In the genomic region with DNA sequence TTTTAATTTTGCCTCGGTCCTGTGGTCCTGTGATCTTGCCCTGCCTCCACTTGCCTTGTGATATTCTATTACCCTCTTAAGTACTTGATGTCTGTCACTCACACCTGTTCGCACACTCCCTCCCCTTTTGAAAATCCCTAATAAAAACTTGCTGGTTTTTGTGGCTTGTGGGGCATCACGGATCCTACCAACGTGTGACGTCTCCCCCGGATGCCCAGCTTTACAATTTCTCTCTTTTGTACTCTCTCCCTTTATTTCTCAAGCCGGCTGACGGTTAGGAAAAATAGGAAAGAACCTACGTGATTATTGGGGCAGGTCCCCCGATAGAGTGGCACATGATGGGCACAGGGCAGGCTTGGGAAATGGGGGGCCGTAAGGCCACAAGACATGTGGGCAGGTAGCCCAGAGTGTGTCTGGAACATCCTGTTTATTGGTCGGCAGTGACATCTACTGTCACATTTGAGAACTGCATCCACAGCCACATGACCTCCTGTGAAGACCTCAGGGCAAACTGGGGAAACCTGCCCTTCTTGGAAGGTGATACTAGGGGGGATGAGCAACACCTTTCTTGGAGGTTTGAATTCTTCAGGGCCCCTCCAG, we compare ENCODE assay signal across 8 cellular contexts. TPM values are rescaled to one million over a fixed set of nuclear protein-coding genes. Genes with fewer than 3 reads are reported as not detected.
DNase-seq lines count a peak whose midpoint lies in the region; TF ChIP-seq lines count a peak whose summit lies in the region.
"Not testable (repeated sequence)": the region's sequence is repeated elsewhere in the genome, so short reads cannot be mapped to it uniquely, and the experiment has no call there.

No MANE protein-coding gene starts in this region.

- not testable (repeated sequence) for H3K9me3 ChIP-seq in HUES6 (ENCODE audit: control insufficient read depth, insufficient read depth, low read depth, low read length); mammary epithelial cell (replicated peaks; ENCODE audit: insufficient read depth, low read length); hepatocyte (ENCODE audit: low read depth); parathyroid adenoma (ENCODE audit: control insufficient read depth, low read length)

- H2AFZ ChIP-seq in mammary epithelial cell (ENCODE audit: low read depth, low read length); hepatocyte; parathyroid adenoma: not testable (repeated sequence)

- not testable (repeated sequence) for H4K20me1 ChIP-seq in mammary epithelial cell (ENCODE audit: insufficient read depth, low read length); hepatocyte (ENCODE audit: insufficient read depth, poor library complexity, severe bottlenecking)

- peak overlapping the region; percentile 28 for H3K9ac ChIP-seq in HUES6 (ENCODE audit: low read length)
- H3K9ac ChIP-seq in mammary epithelial cell (ENCODE audit: insufficient read depth, low read length); parathyroid adenoma: not testable (repeated sequence)

- DNase-seq in DMS114 treated with DMSO at 0.1 percent for 48 hours (lab: John Stamatoyannopoulos, UW; ENCODE audit: unreplicated experiment) (peak; percentile 49), NOMO-1 treated with DMSO at 0.1 percent for 48 hours (lab: John Stamatoyannopoulos, UW; ENCODE audit: unreplicated experiment) (peak; percentile 14), mammary epithelial cell (peak; percentile 53), hepatocyte (ENCODE audit: low spot score) (peak; percentile 85)
- DNase-seq in activated CD4-positive, alpha-beta T cell treated with anti-CD3 and anti-CD28 coated beads, Interleukin-2, amount 50 U/mL, for 1 hour, result peak; percentile 77
- DNase-seq in stimulated activated naive CD4-positive, alpha-beta T cell (lab: John Stamatoyannopoulos, UW), result peak; percentile 51 to 82 (median 69)

- dilution Hi-C loops in mammary epithelial cell (cut with HindIII; ENCODE audit: low sequenced_read_pairs), result not testable (repeated sequence)

- not testable (repeated sequence) for H3K4me2 ChIP-seq in mammary epithelial cell (ENCODE audit: insufficient read depth, low read depth, low read length); parathyroid adenoma (ENCODE audit: low read length)
- peak overlapping the region; percentile 28 for H3K4me2 ChIP-seq in hepatocyte

- not testable (repeated sequence) for H3K36me3 ChIP-seq in HUES6 (ENCODE audit: control insufficient read depth, insufficient read depth, low read length); mammary epithelial cell (ENCODE audit: insufficient read depth, low read length); hepatocyte (replicated peaks; ENCODE audit: insufficient read depth, low read depth); parathyroid adenoma (ENCODE audit: control insufficient read depth, insufficient read depth, low read length)

- in situ Hi-C loops in mammary epithelial cell (cut with MboI; ENCODE audit: low sequenced_read_pairs in 2 of 2), result not testable (repeated sequence)

- 31% methylated on average over 10 of the region's 12 CpGs for WGBS in mammary epithelial cell (ENCODE audit: low coverage, missing lambda C conversion rate)
- 16% methylated on average over 12 of the region's 12 CpGs for WGBS in hepatocyte (ENCODE audit: low lambda C conversion rate, missing lambda C conversion rate)

- CTCF ChIA-PET in mammary epithelial cell (lab: Charles Lee; ENCODE audit: low non-redundant PET), result interaction anchor here (0.7 kb wide), 1 partner anchor 219 kb away, joined by 5 read pairs; no protein-coding TSS in a partner anchor

- not testable (repeated sequence) for H3K79me2 ChIP-seq in mammary epithelial cell (ENCODE audit: insufficient read depth, low read length); hepatocyte; parathyroid adenoma

- BruUV-seq in mammary epithelial cell (replicated peaks; lab: Mats Ljungman, UMichigan), result not testable (repeated sequence)

- not testable (repeated sequence) for H3K9me2 ChIP-seq in hepatocyte (replicated peaks; ENCODE audit: insufficient read depth)

- TF ChIP-seq CTCF in mammary epithelial cell (conservative IDR thresholded peaks at IDR 0.05 in 1 of 2, IDR thresholded peaks at IDR 0.05 in 1 of 2; ENCODE audit: extremely low read depth in 1 of 2, insufficient read depth in 1 of 2, low read depth in 1 of 2, low read length in 2 of 2), result peak; percentile 71 to 77
- peak; percentile 77 for TF ChIP-seq CTCF in hepatocyte (IDR thresholded peaks at IDR 0.05; ENCODE audit: poor library complexity)
- TF ChIP-seq CTCF in parathyroid adenoma (IDR thresholded peaks at IDR 0.05), result peak; percentile 65

- H3K27ac ChIP-seq in HUES6 (ENCODE audit: low read depth, low read length), result peak overlapping the region; percentile 64; the same call in 1 of the 2 replicates
- not testable (repeated sequence) for H3K27ac ChIP-seq in mammary epithelial cell (ENCODE audit: insufficient read depth, low read depth, low read length); hepatocyte; parathyroid adenoma

- intact Hi-C loops in mammary epithelial cell (cut with micrococcal nuclease), result loop anchor here (5.0 kb wide), 3 partner anchors 94 to 414 kb away; no protein-coding TSS in a partner anchor

- not testable (repeated sequence) for H3K27me3 ChIP-seq in HUES6 (ENCODE audit: control insufficient read depth, insufficient read depth, low read length); mammary epithelial cell (ENCODE audit: insufficient read depth, low read length); hepatocyte; parathyroid adenoma (ENCODE audit: control insufficient read depth, insufficient read depth, low read length)

- 0 out of 2 replicates have a peak overlapping the region, but pooled peaks have one; percentile 17 for H3K4me3 ChIP-seq in HUES6 (ENCODE audit: low read depth, low read length)
- H3K4me3 ChIP-seq in mammary epithelial cell (replicated peaks in 1 of 3; ENCODE audit: insufficient read depth in 1 of 3, low read depth in 2 of 3, low read length in 3 of 3); hepatocyte; parathyroid adenoma (ENCODE audit: low read depth, low read length): not testable (repeated sequence)

- peaks cover 13% of the 10 kb centered on the region for H3K4me1 ChIP-seq in HUES6 (ENCODE audit: control insufficient read depth, insufficient read depth, low read length)
- not testable (repeated sequence) for H3K4me1 ChIP-seq in mammary epithelial cell (ENCODE audit: insufficient read depth, low read length); hepatocyte (ENCODE audit: insufficient read depth); parathyroid adenoma

RNA-seq across cellular contexts. Expression of a gene that starts 4.6 kb away (rescaled TPM):
- total RNA-seq in mammary epithelial cell (10 to 100 TPM in 1 of 2 donors, 1 to 10 TPM in 1; 8.1 to 15.8 TPM), hepatocyte (0.24 and 1.3 TPM in 2 replicates)
- polyA plus RNA-seq in mammary epithelial cell (3.4 TPM), hepatocyte (3.0 and 5.6 TPM in 2 replicates)
- not detected for polyA minus RNA-seq in mammary epithelial cell

RNA-seq across cellular contexts. Expression of a gene that starts 10.3 kb away (rescaled TPM):
- total RNA-seq in mammary epithelial cell (under 1 TPM; 0.17 to 0.96 TPM), hepatocyte (not detected in 2 replicates)
- polyA plus RNA-seq in mammary epithelial cell (not detected), hepatocyte (4.7 and 7.2 TPM in 2 replicates)
- not detected for polyA minus RNA-seq in mammary epithelial cell

RNA-seq across cellular contexts. Expression of a gene that starts 17.8 kb away (rescaled TPM):
- total RNA-seq in mammary epithelial cell (100 to 1,000 TPM in 1 of 2 donors, 10 to 100 TPM in 1; 70.3 to 131 TPM), hepatocyte (136 and 143 TPM in 2 replicates)
- polyA plus RNA-seq in mammary epithelial cell (137 TPM), hepatocyte (213 and 223 TPM in 2 replicates)
- polyA minus RNA-seq in mammary epithelial cell, result 38.7 TPM

RNA-seq across cellular contexts. Expression of a gene that starts 23.5 kb away (rescaled TPM):
- total RNA-seq in mammary epithelial cell (1 to 10 TPM; 1.8 to 4.6 TPM), hepatocyte (not detected in 2 replicates)
- polyA plus RNA-seq in mammary epithelial cell (0.31 TPM), hepatocyte (0.15 TPM in 1 of 2 replicates, not detected in the other)
- polyA minus RNA-seq in mammary epithelial cell, result not detected

RNA-seq across cellular contexts. Expression of a gene that starts 48.9 kb away (rescaled TPM):
- not detected for total RNA-seq in mammary epithelial cell
- not detected for polyA plus RNA-seq in mammary epithelial cell
- not detected for polyA minus RNA-seq in mammary epithelial cell
- not detected in 2 replicates for total RNA-seq in hepatocyte
- polyA plus RNA-seq in hepatocyte, result not detected in 2 replicates

Comparison
In these comparisons a context has a peak if more than half of its experiments do, and no peak if none do; other contexts are left out.
1. DNase-seq: peak in every context shown above with its lines; median percentile 85 in hepatocyte; 77 in activated CD4-positive, alpha-beta T cell treated with anti-CD3 and anti-CD28 coated beads, Interleukin-2, amount 50 U/mL, for 1 hour; 69 in stimulated activated naive CD4-positive, alpha-beta T cell; 53 in mammary epithelial cell; 49 in DMS114 treated with DMSO at 0.1 percent for 48 hours; 14 in NOMO-1 treated with DMSO at 0.1 percent for 48 hours.